ENCODE assay signal across 15 cellular contexts in genomic region chr9:4038182-4038723, GRCh38.
DNase-seq lines count a peak whose midpoint lies in the region; ATAC-seq, FAIRE-seq and TF ChIP-seq lines count a peak whose summit lies in the region.
"Had no signal": no experiment of that assay in that cellular context is flagged by ENCODE, and none has a peak within 500 bp of the region (broad histone marks: within the 10 kb centered on the region; RNA-seq: fewer than 3 reads in every experiment).

No MANE protein-coding gene starts in this region.

- no peak overlapping the region for H3K9ac ChIP-seq in GM23248

- H2AFZ ChIP-seq in GM23248 = no peak overlapping the region

- peaks cover 19% of the 10 kb centered on the region; the same call in 1 of the 2 replicates for H3K79me2 ChIP-seq in GM23248 (ENCODE audit: insufficient read depth)

- WGBS in GM23248 (ENCODE audit: low coverage in 1 of 2, low lambda C conversion rate in 2 of 2, missing lambda C conversion rate in 2 of 2), 2 experiments = 9 to 14% methylated on average over 4 of the region's 4 CpGs

- H3K4me2 ChIP-seq in GM23248 (ENCODE audit: unreplicated experiment) = no peak overlapping the region

- FAIRE-seq in islet of Langerhans (lab: Jason Lieb, UNC) = peak; percentile 61

- H3K36me3 ChIP-seq in GM23248 (ENCODE audit: low read depth) = no peaks in the 10 kb centered on the region

- no peak for ATAC-seq in GM21423 (IDR thresholded peaks at IDR 0.05; ENCODE audit: unreplicated experiment)
- ATAC-seq in GM19395 (IDR thresholded peaks at IDR 0.05; ENCODE audit: unreplicated experiment) = no peak
- ATAC-seq in GM18511 (IDR thresholded peaks at IDR 0.05; ENCODE audit: unreplicated experiment) = no peak
- ATAC-seq: stimulated activated naive B cell treated with anti-CD40 and anti-IgM and Interleukin-4, amounts not matched to agents 10 μg/mL and 1 μg/mL and 100 μg/mL, for 72 hours had no signal

- no peaks in the 10 kb centered on the region for H3K9me2 ChIP-seq in GM23248 (ENCODE audit: insufficient read depth)

- H3K4me1 ChIP-seq in GM23248 (ENCODE audit: insufficient read depth) = peaks cover 13% of the 10 kb centered on the region

- 0 out of 2 replicates have a peak, but pooled peaks cover 6% of the 10 kb centered on the region for H4K20me1 ChIP-seq in GM23248 (ENCODE audit: insufficient read depth)

- TF ChIP-seq CTCF in astrocyte of the spinal cord (IDR thresholded peaks at IDR 0.05; ENCODE audit: low read depth, low read length) = no peak

- no peak overlapping the region for H3K27ac ChIP-seq in GM23248

- DNase-seq in A172 (ENCODE audit: low spot score) (peak; percentile 26), GM23248 (peak; percentile 60), astrocyte of the spinal cord (ENCODE audit: low read depth, low spot score) (peak; percentile 62), occipital lobe (lab: John Stamatoyannopoulos, UW) (no peak)
- DNase-seq: activated CD4-positive, CD25-positive, alpha-beta regulatory T cell; activated naive CD8-positive, alpha-beta T cell treated with anti-CD3 and anti-CD28 coated beads for 36 hours; effector CD4-positive, alpha-beta T cell; hippocampal formation; NK-92 treated with Interleukin-12 subunit alpha and Interleukin-12 subunit beta, amount 100 ng/mL, for 24 hours; stimulated activated CD4-positive, alpha-beta T cell treated with anti-CD3 and anti-CD28 coated beads, Interleukin-4, amount 100 ng/mL, for 1 hour; stimulated activated naive B cell treated with anti-CD40 and anti-IgM and Interleukin-4, amounts not matched to agents 10 μg/mL and 1 μg/mL and 100 μg/mL, for 72 hours had no signal

- peaks cover 15% of the 10 kb centered on the region for H3F3A ChIP-seq in GM23248 (ENCODE audit: insufficient read depth)

- no peak overlapping the region for H3K4me3 ChIP-seq in GM23248
- H3K4me3 ChIP-seq in astrocyte of the spinal cord (ENCODE audit: low read depth, low read length) = no peak overlapping the region

- in situ Hi-C loops in GM23248 (cut with MboI) (no loop called here), astrocyte of the spinal cord (cut with HindIII; ENCODE audit: low sequenced_read_pairs) (no loop called here)

- no peaks in the 10 kb centered on the region for H3K27me3 ChIP-seq in GM23248 (replicated peaks; ENCODE audit: insufficient read depth)

- H3K9me3 ChIP-seq in GM23248 (ENCODE audit: low read depth) = no peaks in the 10 kb centered on the region
